ENCODE assay signal across 14 cellular contexts in the genomic region with DNA sequence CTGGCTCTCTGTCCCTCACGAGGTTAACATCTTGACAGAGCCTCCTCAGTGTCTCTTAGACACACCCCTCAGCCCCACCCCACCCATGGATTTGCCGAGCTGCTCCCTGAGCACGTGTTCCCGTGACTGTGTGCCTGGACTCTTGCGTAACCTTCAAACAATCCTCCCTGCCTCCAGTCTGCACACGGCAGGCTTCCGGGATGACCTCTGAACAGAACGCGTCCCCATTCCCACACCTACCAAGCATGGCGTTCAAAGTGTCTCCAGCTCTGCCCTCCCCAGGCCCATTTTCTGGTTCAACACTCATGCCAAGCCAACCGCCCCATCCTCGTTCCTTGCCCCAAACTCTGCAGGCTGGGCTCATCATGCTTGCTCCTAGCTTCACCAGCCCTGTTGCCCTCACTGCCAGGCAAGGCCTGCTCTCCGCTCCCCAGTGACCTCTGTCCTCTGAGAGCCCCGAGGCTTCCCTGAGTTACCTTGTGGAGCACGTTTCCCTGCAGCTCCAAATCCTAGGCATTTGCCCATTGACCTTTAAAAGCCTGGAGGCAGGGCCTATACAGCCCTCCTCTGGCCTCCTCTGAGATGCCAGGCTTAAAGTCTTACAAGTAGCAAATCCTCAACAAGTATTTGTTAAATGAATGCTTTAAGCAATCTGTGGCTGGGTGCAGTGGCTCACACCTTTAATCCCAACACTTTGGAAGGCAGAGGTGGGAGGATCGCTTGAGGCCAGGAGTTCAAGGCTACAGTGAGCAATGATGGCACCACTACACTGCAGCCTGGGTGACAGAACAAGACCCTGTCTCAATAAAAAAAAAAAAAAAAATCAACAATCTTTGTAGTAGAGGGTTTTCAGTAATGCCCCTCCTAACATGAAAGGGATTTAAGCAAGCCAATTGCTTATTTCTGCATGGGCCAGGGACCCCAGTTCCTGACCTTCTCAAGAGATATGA. TPM values are rescaled to one million over a fixed set of nuclear protein-coding genes. Genes with fewer than 3 reads are reported as not detected.
DNase-seq lines count a peak whose midpoint lies in the region; ATAC-seq and TF ChIP-seq lines count a peak whose summit lies in the region.
"Had no signal": no experiment of that assay in that cellular context is flagged by ENCODE, and none has a peak within 500 bp of the region (broad histone marks: within the 10 kb centered on the region; RNA-seq: fewer than 3 reads in every experiment).

No MANE protein-coding gene starts in this region.

- WGBS in gastroesophageal sphincter (ENCODE audit: low coverage in 1 of 2), 2 donors, result 68 to 88% methylated on average over 4 to 14 of the region's 16 CpGs
- WGBS in psoas muscle, 3 donors, result 63 to 71% (median 66%) methylated on average over 16 of the region's 16 CpGs

- H3K4me3 ChIP-seq in PC-9 (no peak overlapping the region), gastroesophageal sphincter (no peak overlapping the region), psoas muscle (no peak overlapping the region)
- H3K4me3 ChIP-seq: stomach had no signal

- TF ChIP-seq EP300 in gastroesophageal sphincter (IDR thresholded peaks at IDR 0.05), result no peak

- TF ChIP-seq CTCF in PC-9 (conservative IDR thresholded peaks at IDR 0.05), result no peak
- no peak for TF ChIP-seq CTCF in gastroesophageal sphincter (IDR thresholded peaks at IDR 0.05)
- no peak for TF ChIP-seq CTCF in psoas muscle (IDR thresholded peaks at IDR 0.05)

- TF ChIP-seq POLR2A in gastroesophageal sphincter (IDR thresholded peaks at IDR 0.05), result no peak

- BruUV-seq in PC-9 (replicated peaks; lab: Mats Ljungman, UMichigan), result no TSS peak

- no peaks in the 10 kb centered on the region for H3K9me3 ChIP-seq in PC-9 (ENCODE audit: insufficient read depth, low read depth)
- H3K9me3 ChIP-seq in gastroesophageal sphincter, result no peaks in the 10 kb centered on the region
- H3K9me3 ChIP-seq in psoas muscle, result no peaks in the 10 kb centered on the region
- H3K9me3 ChIP-seq: stomach had no signal

- H3K36me3 ChIP-seq in PC-9 (ENCODE audit: low read depth) (no peaks in the 10 kb centered on the region), gastroesophageal sphincter (no peaks in the 10 kb centered on the region), psoas muscle (ENCODE audit: insufficient read depth in 1 of 2, low read depth in 1 of 2) (peaks cover 0 to 26% of the 10 kb centered on the region in 2 donors)
- H3K36me3 ChIP-seq: stomach had no signal

- H3K4me2 ChIP-seq in PC-9, result no peak overlapping the region

- H3K27me3 ChIP-seq in PC-9 (ENCODE audit: insufficient read depth, low read depth) (no peaks in the 10 kb centered on the region), gastroesophageal sphincter (no peaks in the 10 kb centered on the region), psoas muscle (ENCODE audit: insufficient read depth in 3 of 3, low read length in 2 of 3) (no peaks in the 10 kb centered on the region)
- H3K27me3 ChIP-seq: stomach had no signal

- DNase-seq in HCEC 1CT (peak; percentile 24), PC-9 (peak; percentile 36 to 44), psoas muscle (peak; percentile 51 to 79), 8988T (no peak), NCI-H146 treated with DMSO at 0.1 percent for 48 hours (lab: John Stamatoyannopoulos, UW; ENCODE audit: unreplicated experiment) (no peak)
- DNase-seq: activated CD8-positive, alpha-beta memory T cell treated with anti-CD3 and anti-CD28 coated beads, Interleukin-2, amount 10 ng/mL, durations not matched to agents 7 days and 5 days; activated naive CD8-positive, alpha-beta T cell treated with anti-CD3 and anti-CD28 coated beads, Interleukin-2, amount 50 U/mL, for 24 hours; stimulated activated CD4-positive, alpha-beta T cell treated with anti-CD3 and anti-CD28 coated beads, Interleukin-4, amount 100 ng/mL, for 24 hours; stomach had no signal

- no peak overlapping the region for H2AFZ ChIP-seq in PC-9

- H3K4me1 ChIP-seq in PC-9 (replicated peaks; ENCODE audit: insufficient read depth), result no peaks in the 10 kb centered on the region; the same call in 1 of the 2 replicates
- peaks cover 0 to 12% (median 5%) of the 10 kb centered on the region in 3 donors for H3K4me1 ChIP-seq in gastroesophageal sphincter
- H3K4me1 ChIP-seq in psoas muscle, result peaks cover 9% of the 10 kb centered on the region

- POLR2A ChIA-PET in PC-9 (lab: Charles Lee; ENCODE audit: unreplicated experiment), result no interaction called here

- no peaks in the 10 kb centered on the region for H4K20me1 ChIP-seq in PC-9 (ENCODE audit: insufficient read depth)

- H3F3A ChIP-seq in PC-9 (ENCODE audit: insufficient read depth, low read depth), result no peaks in the 10 kb centered on the region

- H3K79me2 ChIP-seq in PC-9 (ENCODE audit: low read depth), result no peaks in the 10 kb centered on the region

- intact Hi-C loops in PC-9 (cut with micrococcal nuclease; ENCODE audit: unreplicated experiment) (no loop called here), psoas muscle (cut with DNase I) (no loop called here)

- CTCF ChIA-PET in PC-9 (lab: Charles Lee), result no interaction called here

- ATAC-seq in gastroesophageal sphincter (peak; percentile 52), psoas muscle (peak; percentile 64 to 91 (median 80)), HG03045 (IDR thresholded peaks at IDR 0.05; ENCODE audit: unreplicated experiment) (no peak), HG03439 (IDR thresholded peaks at IDR 0.05; ENCODE audit: unreplicated experiment) (no peak)
- ATAC-seq: activated CD8-positive, alpha-beta memory T cell treated with anti-CD3 and anti-CD28 coated beads, Interleukin-2, amount 10 ng/mL, durations not matched to agents 7 days and 5 days; activated naive CD8-positive, alpha-beta T cell treated with anti-CD3 and anti-CD28 coated beads, Interleukin-2, amount 50 U/mL, for 24 hours had no signal

- H3K9me2 ChIP-seq in PC-9 (ENCODE audit: insufficient read depth), result no peaks in the 10 kb centered on the region

- H3K27ac ChIP-seq in PC-9 (no peak overlapping the region), gastroesophageal sphincter (no peak overlapping the region), psoas muscle (no peak overlapping the region)
- H3K27ac ChIP-seq: stomach had no signal

RNA-seq across cellular contexts. Expression of a gene that starts 5.0 kb away (rescaled TPM):
- total RNA-seq in PC-9 (2021) (not detected in 2 replicates), gastroesophageal sphincter (10 to 100 TPM in 2 of 4 donors, 1 to 10 TPM in 2; 5.0 to 16.0 (median 8.4) TPM), psoas muscle (10 to 100 TPM; 36.1 to 61.7 (median 48.8) TPM)
- 100 to 1,000 TPM in 1 of 3 donors, 10 to 100 TPM in 1, 1 to 10 TPM in 1; 9.2 to 187 (median 36.8) TPM for polyA plus RNA-seq in psoas muscle
- total RNA-seq: activated CD8-positive, alpha-beta memory T cell treated with anti-CD3 and anti-CD28 coated beads, Interleukin-2, amount 10 ng/mL, durations not matched to agents 7 days and 5 days; dermis microvascular lymphatic vessel endothelial cell had no signal

RNA-seq across cellular contexts. Expression of a gene that starts 38.3 kb away (rescaled TPM):
- total RNA-seq in PC-9 (2021) (not detected in 2 replicates), gastroesophageal sphincter (1 to 10 TPM in 1 of 4 donors, not detected in 3; 1.2 TPM), psoas muscle (not detected)
- polyA plus RNA-seq in psoas muscle, result under 1 TPM in 1 of 3 donors, not detected in 2; 0.03 TPM
- total RNA-seq: activated CD8-positive, alpha-beta memory T cell treated with anti-CD3 and anti-CD28 coated beads, Interleukin-2, amount 10 ng/mL, durations not matched to agents 7 days and 5 days; dermis microvascular lymphatic vessel endothelial cell; mesenteric fat pad had no signal

Comparison
In these comparisons a context has a peak if more than half of its experiments do, and no peak if none do; other contexts are left out.
1. DNase-seq: peak in HCEC 1CT (single experiment), PC-9 (2 of 2) and psoas muscle (2 of 2); none in 8988T (single experiment) and NCI-H146 treated with DMSO at 0.1 percent for 48 hours (single experiment).
2. ATAC-seq: peak in gastroesophageal sphincter (single experiment) and psoas muscle (4 of 4); none in HG03045 (single experiment) and HG03439 (single experiment).